ENCODE assay signal across 2 cellular contexts in the genomic region with DNA sequence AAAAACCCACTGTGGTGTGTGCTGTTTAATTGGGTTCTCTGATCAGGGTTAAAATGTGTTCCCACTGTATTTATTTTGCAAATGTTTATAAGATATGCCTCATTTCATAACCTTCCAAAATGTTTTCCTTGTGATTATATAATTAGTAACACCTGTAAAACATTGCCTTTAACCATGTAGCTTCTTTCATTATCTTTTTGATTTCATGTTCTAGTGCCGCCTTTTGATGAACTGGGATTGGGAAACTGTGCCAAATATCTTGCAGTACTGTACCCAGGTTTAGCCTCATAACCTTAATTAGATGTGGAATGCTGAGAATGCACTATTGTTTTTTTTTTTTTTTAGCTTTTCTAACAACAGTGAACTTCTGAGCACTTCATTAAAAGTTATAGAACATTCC.
TF ChIP-seq lines count a peak whose summit lies in the region.

No MANE protein-coding gene starts in this region.

TF ChIP-seq in GM23338, 12 proteins besides CTCF, POLR2A, EP300 and RAD21 (continued from another document):
- TF ChIP-seq, protein P1, sequence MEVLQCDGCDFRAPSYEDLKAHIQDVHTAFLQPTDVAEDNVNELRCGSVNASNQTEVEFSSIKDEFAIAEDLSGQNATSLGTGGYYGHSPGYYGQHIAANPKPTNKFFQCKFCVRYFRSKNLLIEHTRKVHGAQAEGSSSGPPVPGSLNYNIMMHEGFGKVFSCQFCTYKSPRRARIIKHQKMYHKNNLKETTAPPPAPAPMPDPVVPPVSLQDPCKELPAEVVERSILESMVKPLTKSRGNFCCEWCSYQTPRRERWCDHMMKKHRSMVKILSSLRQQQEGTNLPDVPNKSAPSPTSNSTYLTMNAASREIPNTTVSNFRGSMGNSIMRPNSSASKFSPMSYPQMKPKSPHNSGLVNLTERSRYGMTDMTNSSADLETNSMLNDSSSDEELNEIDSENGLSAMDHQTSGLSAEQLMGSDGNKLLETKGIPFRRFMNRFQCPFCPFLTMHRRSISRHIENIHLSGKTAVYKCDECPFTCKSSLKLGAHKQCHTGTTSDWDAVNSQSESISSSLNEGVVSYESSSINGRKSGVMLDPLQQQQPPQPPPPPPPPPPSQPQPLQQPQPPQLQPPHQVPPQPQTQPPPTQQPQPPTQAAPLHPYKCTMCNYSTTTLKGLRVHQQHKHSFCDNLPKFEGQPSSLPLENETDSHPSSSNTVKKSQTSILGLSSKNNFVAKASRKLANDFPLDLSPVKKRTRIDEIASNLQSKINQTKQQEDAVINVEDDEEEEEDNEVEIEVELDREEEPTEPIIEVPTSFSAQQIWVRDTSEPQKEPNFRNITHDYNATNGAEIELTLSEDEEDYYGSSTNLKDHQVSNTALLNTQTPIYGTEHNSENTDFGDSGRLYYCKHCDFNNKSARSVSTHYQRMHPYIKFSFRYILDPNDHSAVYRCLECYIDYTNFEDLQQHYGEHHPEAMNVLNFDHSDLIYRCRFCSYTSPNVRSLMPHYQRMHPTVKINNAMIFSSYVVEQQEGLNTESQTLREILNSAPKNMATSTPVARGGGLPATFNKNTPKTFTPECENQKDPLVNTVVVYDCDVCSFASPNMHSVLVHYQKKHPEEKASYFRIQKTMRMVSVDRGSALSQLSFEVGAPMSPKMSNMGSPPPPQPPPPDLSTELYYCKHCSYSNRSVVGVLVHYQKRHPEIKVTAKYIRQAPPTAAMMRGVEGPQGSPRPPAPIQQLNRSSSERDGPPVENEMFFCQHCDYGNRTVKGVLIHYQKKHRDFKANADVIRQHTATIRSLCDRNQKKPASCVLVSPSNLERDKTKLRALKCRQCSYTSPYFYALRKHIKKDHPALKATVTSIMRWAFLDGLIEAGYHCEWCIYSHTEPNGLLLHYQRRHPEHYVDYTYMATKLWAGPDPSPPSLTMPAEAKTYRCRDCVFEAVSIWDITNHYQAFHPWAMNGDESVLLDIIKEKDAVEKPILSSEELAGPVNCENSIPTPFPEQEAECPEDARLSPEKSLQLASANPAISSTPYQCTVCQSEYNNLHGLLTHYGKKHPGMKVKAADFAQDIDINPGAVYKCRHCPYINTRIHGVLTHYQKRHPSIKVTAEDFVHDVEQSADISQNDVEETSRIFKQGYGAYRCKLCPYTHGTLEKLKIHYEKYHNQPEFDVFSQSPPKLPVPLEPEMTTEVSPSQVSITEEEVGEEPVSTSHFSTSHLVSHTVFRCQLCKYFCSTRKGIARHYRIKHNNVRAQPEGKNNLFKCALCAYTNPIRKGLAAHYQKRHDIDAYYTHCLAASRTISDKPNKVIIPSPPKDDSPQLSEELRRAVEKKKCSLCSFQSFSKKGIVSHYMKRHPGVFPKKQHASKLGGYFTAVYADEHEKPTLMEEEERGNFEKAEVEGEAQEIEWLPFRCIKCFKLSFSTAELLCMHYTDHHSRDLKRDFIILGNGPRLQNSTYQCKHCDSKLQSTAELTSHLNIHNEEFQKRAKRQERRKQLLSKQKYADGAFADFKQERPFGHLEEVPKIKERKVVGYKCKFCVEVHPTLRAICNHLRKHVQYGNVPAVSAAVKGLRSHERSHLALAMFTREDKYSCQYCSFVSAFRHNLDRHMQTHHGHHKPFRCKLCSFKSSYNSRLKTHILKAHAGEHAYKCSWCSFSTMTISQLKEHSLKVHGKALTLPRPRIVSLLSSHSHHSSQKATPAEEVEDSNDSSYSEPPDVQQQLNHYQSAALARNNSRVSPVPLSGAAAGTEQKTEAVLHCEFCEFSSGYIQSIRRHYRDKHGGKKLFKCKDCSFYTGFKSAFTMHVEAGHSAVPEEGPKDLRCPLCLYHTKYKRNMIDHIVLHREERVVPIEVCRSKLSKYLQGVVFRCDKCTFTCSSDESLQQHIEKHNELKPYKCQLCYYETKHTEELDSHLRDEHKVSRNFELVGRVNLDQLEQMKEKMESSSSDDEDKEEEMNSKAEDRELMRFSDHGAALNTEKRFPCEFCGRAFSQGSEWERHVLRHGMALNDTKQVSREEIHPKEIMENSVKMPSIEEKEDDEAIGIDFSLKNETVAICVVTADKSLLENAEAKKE (CRISPR knock-in tag; IDR thresholded peaks at IDR 0.05), result no peak
- TF ChIP-seq ZNF114 (CRISPR knock-in tag; IDR thresholded peaks at IDR 0.05) (no peak), EZH2phosphoT487 (IDR thresholded peaks at IDR 0.05; ENCODE audit: unreplicated experiment) (no peak), POLR2AphosphoS5 (IDR thresholded peaks at IDR 0.05; ENCODE audit: low read depth) (no peak), CREB1 (CRISPR knock-in tag; IDR thresholded peaks at IDR 0.05; ENCODE audit: low read depth) (no peak), STAT1 (IDR thresholded peaks at IDR 0.05; ENCODE audit: unreplicated experiment) (no peak), JUNB (IDR thresholded peaks at IDR 0.05; ENCODE audit: unreplicated experiment) (no peak), EZH2 (IDR thresholded peaks at IDR 0.05; ENCODE audit: low read depth, unreplicated experiment) (no peak), ZNF331 (CRISPR knock-in tag; IDR thresholded peaks at IDR 0.05; ENCODE audit: low read depth) (no peak)
- TF ChIP-seq, protein P2, sequence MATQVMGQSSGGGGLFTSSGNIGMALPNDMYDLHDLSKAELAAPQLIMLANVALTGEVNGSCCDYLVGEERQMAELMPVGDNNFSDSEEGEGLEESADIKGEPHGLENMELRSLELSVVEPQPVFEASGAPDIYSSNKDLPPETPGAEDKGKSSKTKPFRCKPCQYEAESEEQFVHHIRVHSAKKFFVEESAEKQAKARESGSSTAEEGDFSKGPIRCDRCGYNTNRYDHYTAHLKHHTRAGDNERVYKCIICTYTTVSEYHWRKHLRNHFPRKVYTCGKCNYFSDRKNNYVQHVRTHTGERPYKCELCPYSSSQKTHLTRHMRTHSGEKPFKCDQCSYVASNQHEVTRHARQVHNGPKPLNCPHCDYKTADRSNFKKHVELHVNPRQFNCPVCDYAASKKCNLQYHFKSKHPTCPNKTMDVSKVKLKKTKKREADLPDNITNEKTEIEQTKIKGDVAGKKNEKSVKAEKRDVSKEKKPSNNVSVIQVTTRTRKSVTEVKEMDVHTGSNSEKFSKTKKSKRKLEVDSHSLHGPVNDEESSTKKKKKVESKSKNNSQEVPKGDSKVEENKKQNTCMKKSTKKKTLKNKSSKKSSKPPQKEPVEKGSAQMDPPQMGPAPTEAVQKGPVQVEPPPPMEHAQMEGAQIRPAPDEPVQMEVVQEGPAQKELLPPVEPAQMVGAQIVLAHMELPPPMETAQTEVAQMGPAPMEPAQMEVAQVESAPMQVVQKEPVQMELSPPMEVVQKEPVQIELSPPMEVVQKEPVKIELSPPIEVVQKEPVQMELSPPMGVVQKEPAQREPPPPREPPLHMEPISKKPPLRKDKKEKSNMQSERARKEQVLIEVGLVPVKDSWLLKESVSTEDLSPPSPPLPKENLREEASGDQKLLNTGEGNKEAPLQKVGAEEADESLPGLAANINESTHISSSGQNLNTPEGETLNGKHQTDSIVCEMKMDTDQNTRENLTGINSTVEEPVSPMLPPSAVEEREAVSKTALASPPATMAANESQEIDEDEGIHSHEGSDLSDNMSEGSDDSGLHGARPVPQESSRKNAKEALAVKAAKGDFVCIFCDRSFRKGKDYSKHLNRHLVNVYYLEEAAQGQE (IDR thresholded peaks at IDR 0.05; ENCODE audit: unreplicated experiment), result no peak

TF ChIP-seq in SK-N-SH treated with all-trans-retinoic acid at 6 μM for 48 hours, 23 proteins besides CTCF, POLR2A, EP300 and RAD21 (continued from another document):
- TF ChIP-seq, protein P3, sequence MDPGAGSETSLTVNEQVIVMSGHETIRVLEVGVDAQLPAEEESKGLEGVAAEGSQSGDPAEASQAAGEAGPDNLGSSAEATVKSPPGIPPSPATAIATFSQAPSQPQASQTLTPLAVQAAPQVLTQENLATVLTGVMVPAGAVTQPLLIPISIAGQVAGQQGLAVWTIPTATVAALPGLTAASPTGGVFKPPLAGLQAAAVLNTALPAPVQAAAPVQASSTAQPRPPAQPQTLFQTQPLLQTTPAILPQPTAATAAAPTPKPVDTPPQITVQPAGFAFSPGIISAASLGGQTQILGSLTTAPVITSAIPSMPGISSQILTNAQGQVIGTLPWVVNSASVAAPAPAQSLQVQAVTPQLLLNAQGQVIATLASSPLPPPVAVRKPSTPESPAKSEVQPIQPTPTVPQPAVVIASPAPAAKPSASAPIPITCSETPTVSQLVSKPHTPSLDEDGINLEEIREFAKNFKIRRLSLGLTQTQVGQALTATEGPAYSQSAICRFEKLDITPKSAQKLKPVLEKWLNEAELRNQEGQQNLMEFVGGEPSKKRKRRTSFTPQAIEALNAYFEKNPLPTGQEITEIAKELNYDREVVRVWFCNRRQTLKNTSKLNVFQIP (CRISPR knock-in tag; IDR thresholded peaks at IDR 0.05; ENCODE audit: borderline replicate concordance, low read depth), result no peak
- TF ChIP-seq ZNF70 (CRISPR knock-in tag; IDR thresholded peaks at IDR 0.05) (no peak), TOX (CRISPR knock-in tag; IDR thresholded peaks at IDR 0.05; ENCODE audit: borderline replicate concordance) (no peak), ZFP30 (CRISPR knock-in tag; IDR thresholded peaks at IDR 0.05) (no peak), ZC3H10 (CRISPR knock-in tag; IDR thresholded peaks at IDR 0.05) (no peak; the same call in 1 of the 2 replicates)
- TF ChIP-seq, protein P4, sequence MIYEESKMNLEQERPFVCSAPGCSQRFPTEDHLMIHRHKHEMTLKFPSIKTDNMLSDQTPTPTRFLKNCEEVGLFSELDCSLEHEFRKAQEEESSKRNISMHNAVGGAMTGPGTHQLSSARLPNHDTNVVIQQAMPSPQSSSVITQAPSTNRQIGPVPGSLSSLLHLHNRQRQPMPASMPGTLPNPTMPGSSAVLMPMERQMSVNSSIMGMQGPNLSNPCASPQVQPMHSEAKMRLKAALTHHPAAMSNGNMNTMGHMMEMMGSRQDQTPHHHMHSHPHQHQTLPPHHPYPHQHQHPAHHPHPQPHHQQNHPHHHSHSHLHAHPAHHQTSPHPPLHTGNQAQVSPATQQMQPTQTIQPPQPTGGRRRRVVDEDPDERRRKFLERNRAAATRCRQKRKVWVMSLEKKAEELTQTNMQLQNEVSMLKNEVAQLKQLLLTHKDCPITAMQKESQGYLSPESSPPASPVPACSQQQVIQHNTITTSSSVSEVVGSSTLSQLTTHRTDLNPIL (CRISPR knock-in tag; IDR thresholded peaks at IDR 0.05; ENCODE audit: low read depth), result no peak
- TF ChIP-seq, protein P5, sequence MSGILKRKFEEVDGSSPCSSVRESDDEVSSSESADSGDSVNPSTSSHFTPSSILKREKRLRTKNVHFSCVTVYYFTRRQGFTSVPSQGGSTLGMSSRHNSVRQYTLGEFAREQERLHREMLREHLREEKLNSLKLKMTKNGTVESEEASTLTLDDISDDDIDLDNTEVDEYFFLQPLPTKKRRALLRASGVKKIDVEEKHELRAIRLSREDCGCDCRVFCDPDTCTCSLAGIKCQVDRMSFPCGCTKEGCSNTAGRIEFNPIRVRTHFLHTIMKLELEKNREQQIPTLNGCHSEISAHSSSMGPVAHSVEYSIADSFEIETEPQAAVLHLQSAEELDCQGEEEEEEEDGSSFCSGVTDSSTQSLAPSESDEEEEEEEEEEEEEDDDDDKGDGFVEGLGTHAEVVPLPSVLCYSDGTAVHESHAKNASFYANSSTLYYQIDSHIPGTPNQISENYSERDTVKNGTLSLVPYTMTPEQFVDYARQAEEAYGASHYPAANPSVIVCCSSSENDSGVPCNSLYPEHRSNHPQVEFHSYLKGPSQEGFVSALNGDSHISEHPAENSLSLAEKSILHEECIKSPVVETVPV (CRISPR knock-in tag; IDR thresholded peaks at IDR 0.05), result peak; percentile 50; the same call in 1 of the 2 replicates
TF ChIP-seq in SK-N-SH treated with all-trans-retinoic acid at 6 μM for 48 hours: peak in this region for 3.
